Comparison of ENCODE assay signal across 23 cellular contexts in genomic region chr2:70336552-70336951, GRCh38.
"Had no signal": no experiment of that assay in that cellular context is flagged by ENCODE, and none has a peak within 500 bp of the region (broad histone marks: within the 10 kb centered on the region; RNA-seq: fewer than 3 reads in every experiment).

No MANE protein-coding gene starts in this region.

- H3K36me3 ChIP-seq: colonic mucosa, esophagus squamous epithelium, pancreas, stomach, thyroid gland had no signal

- FAIRE-seq: endothelial cell of umbilical vein, frontal cortex, pancreas had no signal

- DNase-seq: colonic mucosa; effector CD8-positive, alpha-beta T cell; erythroblast; esophagus squamous epithelium; hypothalamus; immature natural killer cell; islet precursor cell; natural killer cell; occipital lobe; pancreas; stimulated activated CD4-positive, alpha-beta T cell treated with anti-CD3 and anti-CD28 coated beads, Interleukin-2, amount 100 ng/mL, for 24 hours; stimulated activated CD4-positive, alpha-beta T cell treated with anti-CD3 and anti-CD28 coated beads, Interleukin-4, amount 100 ng/mL, for 24 hours; stimulated activated naive CD4-positive, alpha-beta T cell treated with Interleukin-2 at 50 U/mL for 16 hours; stomach; thyroid gland had no signal

- H3K4me1 ChIP-seq: colonic mucosa, pancreas, stomach, thyroid gland had no signal

- H3K9me3 ChIP-seq: colonic mucosa, esophagus squamous epithelium, pancreas, stomach, thyroid gland had no signal

- H3K4me3 Mint-ChIP-seq: dendritic cell treated with granulocyte-macrophage colony-stimulating factor and Interleukin-4, amounts not matched to agents 40 ng/mL and 50 ng/mL, for 4 days; immature natural killer cell; memory B cell; natural killer cell; stimulated activated effector memory CD8-positive, alpha-beta T cell treated with anti-CD3 and anti-CD28 coated beads, Interleukin-12 subunit alpha, Interleukin-12 subunit beta, amount 100 ng/mL, for 72 hours; type B pancreatic cell had no signal

- ATAC-seq: natural killer cell; pancreas; sciatic nerve; stimulated activated effector memory CD8-positive, alpha-beta T cell treated with anti-CD3 and anti-CD28 coated beads, Interleukin-12 subunit alpha, Interleukin-12 subunit beta, amount 100 ng/mL, for 72 hours had no signal

- H3K4me1 Mint-ChIP-seq: immature natural killer cell had no signal

- H3K4me3 ChIP-seq: colonic mucosa, esophagus squamous epithelium, lung, pancreas, stomach, thyroid gland had no signal

- H3K9me3 Mint-ChIP-seq: dendritic cell treated with granulocyte-macrophage colony-stimulating factor and Interleukin-4, amounts not matched to agents 40 ng/mL and 50 ng/mL, for 4 days; immature natural killer cell; memory B cell; natural killer cell; stimulated activated effector memory CD8-positive, alpha-beta T cell treated with anti-CD3 and anti-CD28 coated beads, Interleukin-12 subunit alpha, Interleukin-12 subunit beta, amount 100 ng/mL, for 72 hours; type B pancreatic cell had no signal

- H3K27me3 ChIP-seq: colonic mucosa, pancreas, thyroid gland had no signal

- H3K36me3 Mint-ChIP-seq: immature natural killer cell; memory B cell; natural killer cell; stimulated activated effector memory CD8-positive, alpha-beta T cell treated with anti-CD3 and anti-CD28 coated beads, Interleukin-12 subunit alpha, Interleukin-12 subunit beta, amount 100 ng/mL, for 72 hours; type B pancreatic cell had no signal

- H3K27ac Mint-ChIP-seq: dendritic cell treated with granulocyte-macrophage colony-stimulating factor and Interleukin-4, amounts not matched to agents 40 ng/mL and 50 ng/mL, for 4 days; immature natural killer cell; memory B cell; natural killer cell; stimulated activated effector memory CD8-positive, alpha-beta T cell treated with anti-CD3 and anti-CD28 coated beads, Interleukin-12 subunit alpha, Interleukin-12 subunit beta, amount 100 ng/mL, for 72 hours; type B pancreatic cell had no signal

- H3K27ac ChIP-seq: colonic mucosa, esophagus squamous epithelium, pancreas, stomach, thyroid gland had no signal
